ENCODE assay signal across 1 cellular context in the genomic region with DNA sequence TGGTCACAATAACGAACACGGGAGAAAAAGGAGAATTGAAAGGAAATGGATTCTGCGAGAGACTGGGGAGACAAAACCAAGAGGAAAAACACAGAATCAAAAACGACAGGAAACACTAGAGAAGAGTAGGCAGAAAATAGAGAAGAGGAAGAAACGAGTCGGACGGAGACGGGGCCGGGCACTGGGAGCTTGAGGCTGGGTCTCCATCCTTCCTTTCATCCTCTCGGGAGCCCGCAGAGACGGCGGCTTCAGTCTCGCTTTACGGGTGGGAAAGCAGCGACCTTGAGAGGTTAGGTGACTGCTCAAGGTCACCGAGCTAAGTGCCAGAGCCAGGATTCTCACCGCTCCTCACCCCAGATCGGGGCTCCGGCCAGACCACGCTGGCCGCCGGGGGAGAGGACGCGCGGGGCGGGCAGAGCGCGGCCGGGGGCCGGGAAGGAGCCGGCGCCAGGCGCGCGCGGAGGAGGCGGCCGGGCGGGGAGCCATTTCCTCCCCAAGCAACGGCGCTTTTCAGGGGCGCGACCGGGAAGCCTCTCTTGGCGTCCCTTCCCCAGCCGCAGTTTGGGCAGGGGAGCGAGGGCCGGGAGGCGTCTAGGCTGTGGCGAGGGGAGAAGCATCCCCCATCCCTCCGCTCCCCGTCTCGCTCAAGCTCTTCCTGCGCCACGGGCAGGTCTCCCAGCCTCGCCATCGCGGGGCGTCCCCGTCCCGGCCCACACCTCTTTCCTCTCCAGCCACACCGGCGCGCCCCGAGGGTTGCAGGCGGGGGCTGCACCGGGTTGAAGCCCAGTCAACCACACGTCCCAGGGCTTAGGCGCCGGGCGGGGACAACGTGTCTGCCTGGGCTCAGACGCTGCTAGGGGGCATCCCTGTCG.
TF ChIP-seq lines count a peak whose summit lies in the region.

No MANE protein-coding gene starts in this region.

TF ChIP-seq in WTC11, 78 proteins besides CTCF, POLR2A, EP300 and RAD21 (continued from another document and continues in another):
- no peak for TF ChIP-seq ZNF423 (CRISPR knock-in tag; IDR thresholded peaks at IDR 0.05)
- TF ChIP-seq ZNF396 (CRISPR knock-in tag; IDR thresholded peaks at IDR 0.05; ENCODE audit: borderline replicate concordance): no peak
- TF ChIP-seq, protein P1, sequence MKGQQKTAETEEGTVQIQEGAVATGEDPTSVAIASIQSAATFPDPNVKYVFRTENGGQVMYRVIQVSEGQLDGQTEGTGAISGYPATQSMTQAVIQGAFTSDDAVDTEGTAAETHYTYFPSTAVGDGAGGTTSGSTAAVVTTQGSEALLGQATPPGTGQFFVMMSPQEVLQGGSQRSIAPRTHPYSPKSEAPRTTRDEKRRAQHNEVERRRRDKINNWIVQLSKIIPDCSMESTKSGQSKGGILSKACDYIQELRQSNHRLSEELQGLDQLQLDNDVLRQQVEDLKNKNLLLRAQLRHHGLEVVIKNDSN (CRISPR knock-in tag; IDR thresholded peaks at IDR 0.05): no peak
- TF ChIP-seq ESRRA (CRISPR knock-in tag; IDR thresholded peaks at IDR 0.05; ENCODE audit: borderline replicate concordance): peak; percentile 96; the same call in 1 of the 2 replicates
- TF ChIP-seq HMGXB4 (CRISPR knock-in tag; IDR thresholded peaks at IDR 0.05): peak; percentile 77; the same call in 1 of the 2 replicates
- TF ChIP-seq FOXP1 (CRISPR knock-in tag; IDR thresholded peaks at IDR 0.05; ENCODE audit: borderline replicate concordance): peak; percentile 84; the same call in 1 of the 2 replicates
- TF ChIP-seq ZBTB21 (CRISPR knock-in tag; IDR thresholded peaks at IDR 0.05; ENCODE audit: borderline replicate concordance): no peak
- no peak; the same call in 1 of the 2 replicates for TF ChIP-seq ETV6 (CRISPR knock-in tag; IDR thresholded peaks at IDR 0.05)
- 0 out of 2 replicates have a peak, but pooled peaks have one; percentile 24 for TF ChIP-seq CBFB (CRISPR knock-in tag; IDR thresholded peaks at IDR 0.05; ENCODE audit: low read depth)
- no peak for TF ChIP-seq GRHL2 (CRISPR knock-in tag; IDR thresholded peaks at IDR 0.05; ENCODE audit: insufficient replicate concordance, severe bottlenecking)
- TF ChIP-seq MAX (CRISPR knock-in tag; IDR thresholded peaks at IDR 0.05): peak; percentile 79
- TF ChIP-seq KAT7 (CRISPR knock-in tag; IDR thresholded peaks at IDR 0.05; ENCODE audit: borderline replicate concordance): no peak
- TF ChIP-seq, protein P2, sequence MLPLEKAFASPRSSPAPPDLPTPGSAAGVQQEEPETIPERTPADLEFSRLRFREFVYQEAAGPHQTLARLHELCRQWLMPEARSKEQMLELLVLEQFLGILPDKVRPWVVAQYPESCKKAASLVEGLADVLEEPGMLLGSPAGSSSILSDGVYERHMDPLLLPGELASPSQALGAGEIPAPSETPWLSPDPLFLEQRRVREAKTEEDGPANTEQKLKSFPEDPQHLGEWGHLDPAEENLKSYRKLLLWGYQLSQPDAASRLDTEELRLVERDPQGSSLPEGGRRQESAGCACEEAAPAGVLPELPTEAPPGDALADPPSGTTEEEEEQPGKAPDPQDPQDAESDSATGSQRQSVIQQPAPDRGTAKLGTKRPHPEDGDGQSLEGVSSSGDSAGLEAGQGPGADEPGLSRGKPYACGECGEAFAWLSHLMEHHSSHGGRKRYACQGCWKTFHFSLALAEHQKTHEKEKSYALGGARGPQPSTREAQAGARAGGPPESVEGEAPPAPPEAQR (CRISPR knock-in tag; IDR thresholded peaks at IDR 0.05): no peak
- no peak for TF ChIP-seq ZNF263 (CRISPR knock-in tag; IDR thresholded peaks at IDR 0.05; ENCODE audit: low read depth)
- TF ChIP-seq FOXJ3 (CRISPR knock-in tag; IDR thresholded peaks at IDR 0.05; ENCODE audit: borderline replicate concordance): no peak
- TF ChIP-seq TEAD1 (CRISPR knock-in tag; IDR thresholded peaks at IDR 0.05): peak; percentile 40
- TF ChIP-seq NR2C2 (CRISPR knock-in tag; IDR thresholded peaks at IDR 0.05): no peak
- 0 out of 2 replicates have a peak, but pooled peaks have one; percentile 34 for TF ChIP-seq MYBL2 (CRISPR knock-in tag; IDR thresholded peaks at IDR 0.05)
- TF ChIP-seq TCF7 (CRISPR knock-in tag; IDR thresholded peaks at IDR 0.05; ENCODE audit: low read depth): no peak
- TF ChIP-seq IRF1 (CRISPR knock-in tag; IDR thresholded peaks at IDR 0.05): no peak
- no peak for TF ChIP-seq TP53 (CRISPR knock-in tag; IDR thresholded peaks at IDR 0.05)
- 0 out of 2 replicates have a peak, but pooled peaks have one; percentile 14 for TF ChIP-seq SP1 (CRISPR knock-in tag; conservative IDR thresholded peaks at IDR 0.05)
- TF ChIP-seq ATF1 (CRISPR knock-in tag; IDR thresholded peaks at IDR 0.05): no peak
- TF ChIP-seq, protein P3, sequence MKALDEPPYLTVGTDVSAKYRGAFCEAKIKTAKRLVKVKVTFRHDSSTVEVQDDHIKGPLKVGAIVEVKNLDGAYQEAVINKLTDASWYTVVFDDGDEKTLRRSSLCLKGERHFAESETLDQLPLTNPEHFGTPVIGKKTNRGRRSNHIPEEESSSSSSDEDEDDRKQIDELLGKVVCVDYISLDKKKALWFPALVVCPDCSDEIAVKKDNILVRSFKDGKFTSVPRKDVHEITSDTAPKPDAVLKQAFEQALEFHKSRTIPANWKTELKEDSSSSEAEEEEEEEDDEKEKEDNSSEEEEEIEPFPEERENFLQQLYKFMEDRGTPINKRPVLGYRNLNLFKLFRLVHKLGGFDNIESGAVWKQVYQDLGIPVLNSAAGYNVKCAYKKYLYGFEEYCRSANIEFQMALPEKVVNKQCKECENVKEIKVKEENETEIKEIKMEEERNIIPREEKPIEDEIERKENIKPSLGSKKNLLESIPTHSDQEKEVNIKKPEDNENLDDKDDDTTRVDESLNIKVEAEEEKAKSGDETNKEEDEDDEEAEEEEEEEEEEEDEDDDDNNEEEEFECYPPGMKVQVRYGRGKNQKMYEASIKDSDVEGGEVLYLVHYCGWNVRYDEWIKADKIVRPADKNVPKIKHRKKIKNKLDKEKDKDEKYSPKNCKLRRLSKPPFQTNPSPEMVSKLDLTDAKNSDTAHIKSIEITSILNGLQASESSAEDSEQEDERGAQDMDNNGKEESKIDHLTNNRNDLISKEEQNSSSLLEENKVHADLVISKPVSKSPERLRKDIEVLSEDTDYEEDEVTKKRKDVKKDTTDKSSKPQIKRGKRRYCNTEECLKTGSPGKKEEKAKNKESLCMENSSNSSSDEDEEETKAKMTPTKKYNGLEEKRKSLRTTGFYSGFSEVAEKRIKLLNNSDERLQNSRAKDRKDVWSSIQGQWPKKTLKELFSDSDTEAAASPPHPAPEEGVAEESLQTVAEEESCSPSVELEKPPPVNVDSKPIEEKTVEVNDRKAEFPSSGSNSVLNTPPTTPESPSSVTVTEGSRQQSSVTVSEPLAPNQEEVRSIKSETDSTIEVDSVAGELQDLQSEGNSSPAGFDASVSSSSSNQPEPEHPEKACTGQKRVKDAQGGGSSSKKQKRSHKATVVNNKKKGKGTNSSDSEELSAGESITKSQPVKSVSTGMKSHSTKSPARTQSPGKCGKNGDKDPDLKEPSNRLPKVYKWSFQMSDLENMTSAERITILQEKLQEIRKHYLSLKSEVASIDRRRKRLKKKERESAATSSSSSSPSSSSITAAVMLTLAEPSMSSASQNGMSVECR (CRISPR knock-in tag; IDR thresholded peaks at IDR 0.05; ENCODE audit: borderline replicate concordance): peak; percentile 55; the same call in 1 of the 2 replicates
- TF ChIP-seq ELF4 (CRISPR knock-in tag; IDR thresholded peaks at IDR 0.05; ENCODE audit: low read depth): no peak
- no peak for TF ChIP-seq AR (CRISPR knock-in tag; IDR thresholded peaks at IDR 0.05)
- TF ChIP-seq ZNF281 (CRISPR knock-in tag; IDR thresholded peaks at IDR 0.05): no peak
- TF ChIP-seq ZNF416 (CRISPR knock-in tag; IDR thresholded peaks at IDR 0.05): no peak
- TF ChIP-seq GTF2I (CRISPR knock-in tag; conservative IDR thresholded peaks at IDR 0.05): no peak
- TF ChIP-seq, protein P4, sequence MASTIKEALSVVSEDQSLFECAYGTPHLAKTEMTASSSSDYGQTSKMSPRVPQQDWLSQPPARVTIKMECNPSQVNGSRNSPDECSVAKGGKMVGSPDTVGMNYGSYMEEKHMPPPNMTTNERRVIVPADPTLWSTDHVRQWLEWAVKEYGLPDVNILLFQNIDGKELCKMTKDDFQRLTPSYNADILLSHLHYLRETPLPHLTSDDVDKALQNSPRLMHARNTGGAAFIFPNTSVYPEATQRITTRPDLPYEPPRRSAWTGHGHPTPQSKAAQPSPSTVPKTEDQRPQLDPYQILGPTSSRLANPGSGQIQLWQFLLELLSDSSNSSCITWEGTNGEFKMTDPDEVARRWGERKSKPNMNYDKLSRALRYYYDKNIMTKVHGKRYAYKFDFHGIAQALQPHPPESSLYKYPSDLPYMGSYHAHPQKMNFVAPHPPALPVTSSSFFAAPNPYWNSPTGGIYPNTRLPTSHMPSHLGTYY (CRISPR knock-in tag; IDR thresholded peaks at IDR 0.05): no peak
- TF ChIP-seq, protein P5, sequence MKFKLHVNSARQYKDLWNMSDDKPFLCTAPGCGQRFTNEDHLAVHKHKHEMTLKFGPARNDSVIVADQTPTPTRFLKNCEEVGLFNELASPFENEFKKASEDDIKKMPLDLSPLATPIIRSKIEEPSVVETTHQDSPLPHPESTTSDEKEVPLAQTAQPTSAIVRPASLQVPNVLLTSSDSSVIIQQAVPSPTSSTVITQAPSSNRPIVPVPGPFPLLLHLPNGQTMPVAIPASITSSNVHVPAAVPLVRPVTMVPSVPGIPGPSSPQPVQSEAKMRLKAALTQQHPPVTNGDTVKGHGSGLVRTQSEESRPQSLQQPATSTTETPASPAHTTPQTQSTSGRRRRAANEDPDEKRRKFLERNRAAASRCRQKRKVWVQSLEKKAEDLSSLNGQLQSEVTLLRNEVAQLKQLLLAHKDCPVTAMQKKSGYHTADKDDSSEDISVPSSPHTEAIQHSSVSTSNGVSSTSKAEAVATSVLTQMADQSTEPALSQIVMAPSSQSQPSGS (CRISPR knock-in tag; IDR thresholded peaks at IDR 0.05; ENCODE audit: borderline replicate concordance, low read depth): no peak
- TF ChIP-seq, protein P6, sequence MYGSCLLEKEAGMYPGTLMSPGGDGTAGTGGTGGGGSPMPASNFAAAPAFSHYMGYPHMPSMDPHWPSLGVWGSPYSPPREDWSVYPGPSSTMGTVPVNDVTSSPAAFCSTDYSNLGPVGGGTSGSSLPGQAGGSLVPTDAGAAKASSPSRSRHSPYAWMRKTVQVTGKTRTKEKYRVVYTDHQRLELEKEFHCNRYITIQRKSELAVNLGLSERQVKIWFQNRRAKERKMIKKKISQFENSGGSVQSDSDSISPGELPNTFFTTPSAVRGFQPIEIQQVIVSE (CRISPR knock-in tag; IDR thresholded peaks at IDR 0.05; ENCODE audit: borderline replicate concordance): no peak
